22 cellular contexts compared by ENCODE assay signal in genomic region chr11:134646561-134646960, GRCh38.
"Had no signal": no experiment of that assay in that cellular context is flagged by ENCODE, and none has a peak within 500 bp of the region (broad histone marks: within the 10 kb centered on the region; RNA-seq: fewer than 3 reads in every experiment).

No MANE protein-coding gene starts in this region.

- H3K9me3 Mint-ChIP-seq: naive thymus-derived CD8-positive, alpha-beta T cell; stimulated activated effector memory CD8-positive, alpha-beta T cell treated with anti-CD3 and anti-CD28 coated beads, Interleukin-12 subunit alpha, Interleukin-12 subunit beta, amount 100 ng/mL, for 72 hours had no signal

- H2AFZ ChIP-seq: parathyroid adenoma had no signal

- H3K36me3 ChIP-seq: gastrocnemius medialis, left lung, right lobe of liver, thoracic aorta, tibial nerve, upper lobe of right lung, uterus had no signal

- H3K9me3 ChIP-seq: gastrocnemius medialis, left lung, right lobe of liver, thoracic aorta, tibial nerve, upper lobe of right lung, uterus had no signal

- H3K79me2 ChIP-seq: parathyroid adenoma had no signal

- H3K27ac Mint-ChIP-seq: naive thymus-derived CD8-positive, alpha-beta T cell; progenitor cell of endocrine pancreas; stimulated activated effector memory CD8-positive, alpha-beta T cell treated with anti-CD3 and anti-CD28 coated beads, Interleukin-12 subunit alpha, Interleukin-12 subunit beta, amount 100 ng/mL, for 72 hours had no signal

- ATAC-seq: gastrocnemius medialis; left cardiac atrium; left lung; naive thymus-derived CD8-positive, alpha-beta T cell; right lobe of liver; upper lobe of right lung had no signal

- H3K27me3 ChIP-seq: right lobe of liver had no signal

- DNase-seq: effector CD4-positive, alpha-beta T cell; foreskin fibroblast; gastrocnemius medialis; left cardiac atrium; left lung; mesendoderm; naive thymus-derived CD8-positive, alpha-beta T cell; right lobe of liver; stimulated activated CD4-positive, alpha-beta T cell treated with anti-CD3 and anti-CD28 coated beads, Interleukin-2, amount 100 ng/mL, for 24 hours; stimulated activated CD4-positive, alpha-beta T cell treated with anti-CD3 and anti-CD28 coated beads, Interleukin-4, amount 100 ng/mL, for 24 hours; stimulated activated naive CD4-positive, alpha-beta T cell treated with Interleukin-2 at 50 U/mL for 16 hours; upper lobe of right lung; uterus had no signal

- H3K36me3 Mint-ChIP-seq: naive thymus-derived CD8-positive, alpha-beta T cell; stimulated activated effector memory CD8-positive, alpha-beta T cell treated with anti-CD3 and anti-CD28 coated beads, Interleukin-12 subunit alpha, Interleukin-12 subunit beta, amount 100 ng/mL, for 72 hours had no signal

- H3K4me1 ChIP-seq: gastrocnemius medialis, left lung, parathyroid adenoma, right lobe of liver, tibial nerve, upper lobe of right lung, uterus had no signal

- FAIRE-seq: colon had no signal

- H3K4me2 ChIP-seq: smooth muscle cell had no signal

- H3K4me3 ChIP-seq: dorsolateral prefrontal cortex, gastrocnemius medialis, left lung, right lobe of liver, smooth muscle cell, thoracic aorta, tibial nerve, upper lobe of right lung, uterus had no signal

- H3K27ac ChIP-seq: dorsolateral prefrontal cortex, epithelial cell of prostate, gastrocnemius medialis, left lung, parathyroid adenoma, right lobe of liver, thoracic aorta, tibial nerve, upper lobe of right lung, uterus had no signal

- H3K9ac ChIP-seq: parathyroid adenoma had no signal

- H3K4me3 Mint-ChIP-seq: naive thymus-derived CD8-positive, alpha-beta T cell; stimulated activated effector memory CD8-positive, alpha-beta T cell treated with anti-CD3 and anti-CD28 coated beads, Interleukin-12 subunit alpha, Interleukin-12 subunit beta, amount 100 ng/mL, for 72 hours had no signal
